ENCODE assay signal across 6 cellular contexts in genomic region chr10:23914641-23915040, GRCh38.
"Had no signal": no experiment of that assay in that cellular context is flagged by ENCODE, and none has a peak within 500 bp of the region (broad histone marks: within the 10 kb centered on the region; RNA-seq: fewer than 3 reads in every experiment).

No MANE protein-coding gene starts in this region.

- ATAC-seq: GM23338, K562 had no signal

- H3K4me3 Mint-ChIP-seq: GM23338, H9 had no signal

- H3K9me3 Mint-ChIP-seq: GM23338, H9 had no signal

- H3K4me1 Mint-ChIP-seq: GM23338 had no signal

- H3K4me2 ChIP-seq: GM23338 had no signal

- DNase-seq: H9, HCEC 1CT, IMR-90, KG1 had no signal

- H2AFZ ChIP-seq: GM23338 had no signal

- H3K4me3 ChIP-seq: GM23338, K562 had no signal

- H3K27ac Mint-ChIP-seq: GM23338, H9 had no signal
